11 cellular contexts compared by ENCODE assay signal in the genomic region with DNA sequence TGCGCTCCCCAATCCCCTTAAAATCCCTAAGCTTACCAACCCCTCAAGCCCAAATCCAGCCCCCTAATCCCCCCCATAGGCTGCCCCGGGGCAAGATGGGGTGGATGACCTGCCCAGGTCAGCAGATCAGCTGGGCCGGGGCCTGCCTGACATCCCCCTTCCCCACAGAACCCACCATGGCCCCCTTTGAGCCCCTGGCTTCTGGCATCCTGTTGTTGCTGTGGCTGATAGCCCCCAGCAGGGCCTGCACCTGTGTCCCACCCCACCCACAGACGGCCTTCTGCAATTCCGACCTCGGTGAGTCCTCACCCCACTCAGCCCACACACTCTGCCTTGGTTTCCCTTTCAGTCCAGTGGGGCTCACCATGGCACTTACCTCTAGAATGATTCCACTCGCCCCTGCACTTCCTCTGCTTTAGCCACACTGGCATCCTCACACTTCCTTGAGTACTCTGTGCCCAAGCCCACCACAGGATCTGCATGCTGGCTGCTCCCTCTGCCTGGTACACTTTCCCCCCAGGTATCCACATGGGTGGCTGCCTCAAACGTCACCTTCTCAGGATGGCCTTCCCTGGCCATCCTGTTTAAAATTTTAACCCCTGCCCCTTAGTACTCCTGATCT. TPM values are rescaled to one million over a fixed set of nuclear protein-coding genes. Genes with fewer than 3 reads are reported as not detected.
DNase-seq lines count a peak whose midpoint lies in the region; ATAC-seq and TF ChIP-seq lines count a peak whose summit lies in the region.
"Had no signal": no experiment of that assay in that cellular context is flagged by ENCODE, and none has a peak within 500 bp of the region (broad histone marks: within the 10 kb centered on the region; RNA-seq: fewer than 3 reads in every experiment).

No MANE protein-coding gene starts in this region.

- H3K4me3 Mint-ChIP-seq in WTC11: peak overlapping the region; percentile 31; the same call in 1 of the 2 replicates

- peak overlapping the region; percentile 76 for H3K27ac ChIP-seq in smooth muscle cell (ENCODE audit: low read depth)

- H3K9ac ChIP-seq in smooth muscle cell (ENCODE audit: low read depth): peak overlapping the region; percentile 74

- H3K9me3 Mint-ChIP-seq in WTC11: no peaks in the 10 kb centered on the region

- H2AFZ ChIP-seq in smooth muscle cell (ENCODE audit: low read depth): no peak overlapping the region

- H3K36me3 Mint-ChIP-seq in WTC11: no peaks in the 10 kb centered on the region
- H3K36me3 Mint-ChIP-seq: naive B cell had no signal

- no peak for ATAC-seq in WTC11
- no peak for ATAC-seq in HG02840 (IDR thresholded peaks at IDR 0.05; ENCODE audit: low FRiP score, unreplicated experiment)
- no peak for ATAC-seq in HG03025 (IDR thresholded peaks at IDR 0.05; ENCODE audit: low FRiP score, unreplicated experiment)
- ATAC-seq in HG03175 (IDR thresholded peaks at IDR 0.05; ENCODE audit: unreplicated experiment): no peak

- CTCF ChIA-PET in WTC11 (lab: Charles Lee): no interaction called here

- H3K27me3 Mint-ChIP-seq in WTC11 (ENCODE audit: low read depth): no peaks in the 10 kb centered on the region; the same call in 1 of the 2 replicates

- H3K4me3 ChIP-seq in GM12864 (ENCODE audit: low read depth, low read length) (peak overlapping the region; percentile 67), fibroblast of villous mesenchyme (ENCODE audit: low read depth, low read length) (peak overlapping the region; percentile 76), smooth muscle cell (peak overlapping the region; percentile 64)

- TF ChIP-seq CTCF in GM12864 (IDR thresholded peaks at IDR 0.05; ENCODE audit: low read depth, low read length, missing control alignments) (no peak), WTC11 (IDR thresholded peaks at IDR 0.05) (no peak), fibroblast of villous mesenchyme (IDR thresholded peaks at IDR 0.05; ENCODE audit: insufficient read depth, low read depth, low read length) (no peak), smooth muscle cell (IDR thresholded peaks at IDR 0.05; ENCODE audit: borderline replicate concordance, insufficient read depth, poor library complexity, severe bottlenecking) (no peak)

- H3K79me2 ChIP-seq in smooth muscle cell (ENCODE audit: low read depth): peaks cover 17% of the 10 kb centered on the region

- H3K36me3 ChIP-seq in smooth muscle cell (ENCODE audit: low read depth): no peaks in the 10 kb centered on the region

- peak overlapping the region; percentile 86 for H3K4me2 ChIP-seq in smooth muscle cell

- no peaks in the 10 kb centered on the region for H3K27me3 ChIP-seq in smooth muscle cell (ENCODE audit: low read depth)

- POLR2A ChIA-PET in WTC11 (lab: Charles Lee): no interaction called here

- DNase-seq in GM12864 (ENCODE audit: low read depth) (no peak), WTC11 (ENCODE audit: low spot score) (no peak), fibroblast of villous mesenchyme (ENCODE audit: low read depth) (no peak), smooth muscle cell (lab: John Stamatoyannopoulos, UW; ENCODE audit: unreplicated experiment) (no peak)
- DNase-seq: dermis blood vessel endothelial cell; naive B cell; NCI-H1930; stimulated activated CD8-positive, alpha-beta memory T cell treated with anti-CD3 and anti-CD28 coated beads, Interleukin-4, amount 100 ng/mL, for 48 hours had no signal

- H3K4me1 Mint-ChIP-seq in WTC11: peaks cover 27% of the 10 kb centered on the region

- H3K9me3 ChIP-seq in smooth muscle cell (replicated peaks; ENCODE audit: low read depth): no peaks in the 10 kb centered on the region

- 77% methylated on average over 6 of the region's 8 CpGs for WGBS in smooth muscle cell (ENCODE audit: low lambda C conversion rate)

- no peaks in the 10 kb centered on the region for H3K4me1 ChIP-seq in smooth muscle cell (ENCODE audit: low read depth)

- H4K20me1 ChIP-seq in smooth muscle cell (ENCODE audit: low read depth): peaks cover 29% of the 10 kb centered on the region

- H3F3A ChIP-seq in smooth muscle cell (ENCODE audit: low read depth): no peaks in the 10 kb centered on the region

- H3K27ac Mint-ChIP-seq in WTC11: peak overlapping the region; percentile 38

TF ChIP-seq in WTC11, 78 proteins besides CTCF, POLR2A, EP300 and RAD21:
- TF ChIP-seq, protein P1, sequence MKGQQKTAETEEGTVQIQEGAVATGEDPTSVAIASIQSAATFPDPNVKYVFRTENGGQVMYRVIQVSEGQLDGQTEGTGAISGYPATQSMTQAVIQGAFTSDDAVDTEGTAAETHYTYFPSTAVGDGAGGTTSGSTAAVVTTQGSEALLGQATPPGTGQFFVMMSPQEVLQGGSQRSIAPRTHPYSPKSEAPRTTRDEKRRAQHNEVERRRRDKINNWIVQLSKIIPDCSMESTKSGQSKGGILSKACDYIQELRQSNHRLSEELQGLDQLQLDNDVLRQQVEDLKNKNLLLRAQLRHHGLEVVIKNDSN (CRISPR knock-in tag; IDR thresholded peaks at IDR 0.05): no peak
- TF ChIP-seq NFE2L1 (CRISPR knock-in tag; IDR thresholded peaks at IDR 0.05): no peak
- TF ChIP-seq NFATC4 (CRISPR knock-in tag; IDR thresholded peaks at IDR 0.05): no peak
- TF ChIP-seq EMX1 (CRISPR knock-in tag; IDR thresholded peaks at IDR 0.05): no peak
- TF ChIP-seq, protein P2, sequence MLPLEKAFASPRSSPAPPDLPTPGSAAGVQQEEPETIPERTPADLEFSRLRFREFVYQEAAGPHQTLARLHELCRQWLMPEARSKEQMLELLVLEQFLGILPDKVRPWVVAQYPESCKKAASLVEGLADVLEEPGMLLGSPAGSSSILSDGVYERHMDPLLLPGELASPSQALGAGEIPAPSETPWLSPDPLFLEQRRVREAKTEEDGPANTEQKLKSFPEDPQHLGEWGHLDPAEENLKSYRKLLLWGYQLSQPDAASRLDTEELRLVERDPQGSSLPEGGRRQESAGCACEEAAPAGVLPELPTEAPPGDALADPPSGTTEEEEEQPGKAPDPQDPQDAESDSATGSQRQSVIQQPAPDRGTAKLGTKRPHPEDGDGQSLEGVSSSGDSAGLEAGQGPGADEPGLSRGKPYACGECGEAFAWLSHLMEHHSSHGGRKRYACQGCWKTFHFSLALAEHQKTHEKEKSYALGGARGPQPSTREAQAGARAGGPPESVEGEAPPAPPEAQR (CRISPR knock-in tag; IDR thresholded peaks at IDR 0.05): no peak

RNA-seq across cellular contexts. Expression of a gene that starts 1.1 kb away (rescaled TPM):
- total RNA-seq in WTC11 (2021) (35.4 to 50.8 TPM (median 50.1 TPM) in 3 replicates), fibroblast of villous mesenchyme (331 and 493 TPM in 2 replicates), smooth muscle cell (3,396 and 3,796 TPM in 2 replicates)
- polyA plus RNA-seq in smooth muscle cell: 14,304 and 15,830 TPM in 2 replicates

RNA-seq across cellular contexts. Expression of a gene that starts 22.3 kb away (rescaled TPM):
- 52.5 to 55.8 TPM (median 55.1 TPM) in 3 replicates for total RNA-seq in WTC11 (2021)
- total RNA-seq in fibroblast of villous mesenchyme: 17.4 and 23.3 TPM in 2 replicates
- total RNA-seq in smooth muscle cell: 29.5 and 33.1 TPM in 2 replicates
- polyA plus RNA-seq in smooth muscle cell: 63.1 and 72.8 TPM in 2 replicates

RNA-seq across cellular contexts. Expression of a gene that starts 36.3 kb away (rescaled TPM):
- total RNA-seq in WTC11 (2021) (7.1 to 8.3 TPM (median 7.3 TPM) in 3 replicates), fibroblast of villous mesenchyme (0.32 TPM in 1 of 2 replicates, not detected in the other), smooth muscle cell (0.22 and 5.1 TPM in 2 replicates)
- 9.1 and 13.3 TPM in 2 replicates for polyA plus RNA-seq in smooth muscle cell
- total RNA-seq: dermis blood vessel endothelial cell had no signal

RNA-seq across cellular contexts. Expression of a gene that starts 46.4 kb away (rescaled TPM):
- 2.0 to 3.4 TPM (median 2.8 TPM) in 3 replicates for total RNA-seq in WTC11 (2021)
- under 0.01 and 0.32 TPM in 2 replicates for total RNA-seq in fibroblast of villous mesenchyme
- total RNA-seq in smooth muscle cell: 0.36 and 0.58 TPM in 2 replicates
- 1.3 and 1.7 TPM in 2 replicates for polyA plus RNA-seq in smooth muscle cell
